In the genomic region with DNA sequence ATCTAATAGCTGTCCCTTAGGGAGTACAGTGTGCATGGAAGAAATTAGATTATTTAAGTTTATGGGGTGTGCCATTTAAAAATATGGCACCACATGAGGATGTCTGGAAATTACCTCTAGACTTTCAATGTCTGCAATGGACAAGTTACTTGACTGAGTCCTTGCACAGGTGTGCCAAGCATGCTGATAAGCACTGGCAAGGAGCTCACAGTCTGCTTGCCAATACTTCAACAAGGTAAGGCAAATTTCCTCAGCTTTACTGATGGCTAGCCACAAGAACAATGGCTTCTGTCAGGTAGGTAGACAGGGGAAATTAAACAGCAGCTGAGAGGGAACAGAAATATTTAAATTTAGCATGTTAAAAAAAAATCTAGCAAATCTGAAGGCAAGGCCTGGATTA, we compare ENCODE assay signal across 20 cellular contexts.
DNase-seq lines count a peak whose midpoint lies in the region; ATAC-seq, FAIRE-seq and TF ChIP-seq lines count a peak whose summit lies in the region.
"Had no signal": no experiment of that assay in that cellular context is flagged by ENCODE, and none has a peak within 500 bp of the region (broad histone marks: within the 10 kb centered on the region; RNA-seq: fewer than 3 reads in every experiment).

No MANE protein-coding gene starts in this region.

- no peaks in the 10 kb centered on the region for H3K27me3 ChIP-seq in CD4-positive, alpha-beta T cell (ENCODE audit: control insufficient read depth, insufficient read depth, low read length)
- H3K27me3 ChIP-seq in pancreas = no peaks in the 10 kb centered on the region
- H3K27me3 ChIP-seq: BLaER1 treated with 17β-estradiol and CSF1 and Interleukin-3, amounts not matched to agents 10 nM and 100 nM had no signal

- no peaks in the 10 kb centered on the region for H3K27me3 Mint-ChIP-seq in activated T-cell treated with anti-CD3 and anti-CD28 coated beads, Interleukin-2, amount 50 U/mL, for 24 hours
- H3K27me3 Mint-ChIP-seq in CD4-positive, alpha-beta T cell = no peaks in the 10 kb centered on the region
- H3K27me3 Mint-ChIP-seq in T-helper 17 cell = no peaks in the 10 kb centered on the region
- H3K27me3 Mint-ChIP-seq: CD4-positive, alpha-beta memory T cell had no signal

- peaks cover 0 to 17% (median 0%) of the 10 kb centered on the region in 3 donors for H3K4me1 ChIP-seq in pancreas

- H3K36me3 ChIP-seq in pancreas = no peaks in the 10 kb centered on the region

- H3K9me3 ChIP-seq in CD4-positive, alpha-beta T cell (ENCODE audit: control insufficient read depth, low read length) = no peaks in the 10 kb centered on the region
- H3K9me3 ChIP-seq in T-helper 17 cell (ENCODE audit: control insufficient read depth, low read length, poor library complexity, severe bottlenecking) (no peaks in the 10 kb centered on the region), pancreas (no peaks in the 10 kb centered on the region)
- H3K9me3 ChIP-seq: BLaER1 treated with 17β-estradiol and CSF1 and Interleukin-3, amounts not matched to agents 10 nM and 100 nM had no signal

- ATAC-seq in CD4-positive, alpha-beta T cell (ENCODE audit: poor library complexity) = no peak
- ATAC-seq in T-helper 17 cell (no peak), pancreas (peak; percentile 52 to 79 (median 64))

- peaks cover 97% of the 10 kb centered on the region for H3K36me3 Mint-ChIP-seq in activated T-cell treated with anti-CD3 and anti-CD28 coated beads, Interleukin-2, amount 50 U/mL, for 24 hours (ENCODE audit: low read depth)
- H3K36me3 Mint-ChIP-seq in CD4-positive, alpha-beta T cell (ENCODE audit: low read depth) = peaks cover 100% of the 10 kb centered on the region
- H3K36me3 Mint-ChIP-seq in T-helper 17 cell (ENCODE audit: low read depth) = peaks cover 21% of the 10 kb centered on the region

- POLR2A ChIA-PET in CD4-positive, alpha-beta T cell (lab: Charles Lee) = interaction anchor here (1.5 kb wide), 1 partner anchor 11 kb away, joined by 3 read pairs; no protein-coding TSS in a partner anchor

- no peak for TF ChIP-seq CTCF in CD4-positive, alpha-beta T cell (IDR thresholded peaks at IDR 0.05)
- no peak for TF ChIP-seq CTCF in pancreas (IDR thresholded peaks at IDR 0.05)

- CTCF ChIA-PET in CD4-positive, alpha-beta T cell (lab: Charles Lee) = interaction anchor here (0.5 kb wide), 1 partner anchor 232 kb away, joined by 4 read pairs; no protein-coding TSS in a partner anchor

- intact Hi-C loops in CD4-positive, alpha-beta T cell (cut with DNase I, micrococcal nuclease) = no loop called here
- intact Hi-C loops in pancreas (cut with DNase I) = no loop called here
- intact Hi-C loops in posterior cingulate gyrus (cut with DNase I) = no loop called here

- H3K4me3 Mint-ChIP-seq in activated T-cell treated with anti-CD3 and anti-CD28 coated beads, Interleukin-2, amount 50 U/mL, for 24 hours = no peak overlapping the region
- no peak overlapping the region for H3K4me3 Mint-ChIP-seq in CD4-positive, alpha-beta T cell
- no peak overlapping the region for H3K4me3 Mint-ChIP-seq in T-helper 17 cell
- H3K4me3 Mint-ChIP-seq: CD4-positive, alpha-beta memory T cell; HFFc6 had no signal

- no peak overlapping the region for H3K27ac ChIP-seq in CD4-positive, alpha-beta T cell (ENCODE audit: low read depth, low read length)
- H3K27ac ChIP-seq in pancreas = no peak overlapping the region
- H3K27ac ChIP-seq: BLaER1 treated with 17β-estradiol and CSF1 and Interleukin-3, amounts not matched to agents 10 nM and 100 nM; HL-60 had no signal

- H3K4me1 Mint-ChIP-seq in activated T-cell treated with anti-CD3 and anti-CD28 coated beads, Interleukin-2, amount 50 U/mL, for 24 hours (ENCODE audit: low read depth) = peaks cover 63% of the 10 kb centered on the region
- peaks cover 72% of the 10 kb centered on the region for H3K4me1 Mint-ChIP-seq in CD4-positive, alpha-beta T cell (ENCODE audit: low read depth)
- H3K4me1 Mint-ChIP-seq in T-helper 17 cell = peaks cover 39% of the 10 kb centered on the region

- H3K27ac Mint-ChIP-seq in activated T-cell treated with anti-CD3 and anti-CD28 coated beads, Interleukin-2, amount 50 U/mL, for 24 hours = peak overlapping the region; percentile 68
- peak overlapping the region; percentile 33 for H3K27ac Mint-ChIP-seq in CD4-positive, alpha-beta T cell
- H3K27ac Mint-ChIP-seq in T-helper 17 cell = peak overlapping the region; percentile 19
- H3K27ac Mint-ChIP-seq: HFFc6 had no signal

- no peak for FAIRE-seq in pancreas (lab: Jason Lieb, UNC)
- FAIRE-seq: D721Med, GM19239 had no signal

- H3K9me3 Mint-ChIP-seq in activated T-cell treated with anti-CD3 and anti-CD28 coated beads, Interleukin-2, amount 50 U/mL, for 24 hours = no peaks in the 10 kb centered on the region
- no peaks in the 10 kb centered on the region for H3K9me3 Mint-ChIP-seq in CD4-positive, alpha-beta T cell
- H3K9me3 Mint-ChIP-seq: CD4-positive, alpha-beta memory T cell; HFFc6 had no signal

- no peak for DNase-seq in activated T-cell treated with anti-CD3 and anti-CD28 coated beads, Interleukin-2, amount 50 U/mL, for 24 hours
- DNase-seq in activated T-cell treated with anti-CD3 and anti-CD28 coated beads, Interleukin-2, amount 50 U/mL, for 48 hours = no peak
- no peak for DNase-seq in CD4-positive, alpha-beta T cell
- DNase-seq in T-helper 17 cell (no peak), pancreas (peak in 4 of 6 donors; percentile 32 to 60 (median 50)), LoVo (ENCODE audit: low spot score) (no peak), posterior cingulate gyrus (no peak)
- no peak for DNase-seq in activated CD4-positive, alpha-beta T cell treated with anti-CD3 and anti-CD28 coated beads, Interleukin-2, amount 50 U/mL, for 48 hours
- DNase-seq: ACHN; CD4-positive, alpha-beta memory T cell; COR-L47; DMS153; DMS79 treated with DMSO at 0.1 percent for 48 hours; GF-D8; HCEC 1CT; HFFc6 had no signal

- no peak overlapping the region for H3K4me3 ChIP-seq in pancreas
- H3K4me3 ChIP-seq: BLaER1 treated with 17β-estradiol and CSF1 and Interleukin-3, amounts not matched to agents 10 nM and 100 nM had no signal

Comparison
In these comparisons a context has a peak if more than half of its experiments do, and no peak if none do; other contexts are left out.
1. DNase-seq: peak in pancreas (4 of 6); none in activated T-cell treated with anti-CD3 and anti-CD28 coated beads, Interleukin-2, amount 50 U/mL, for 24 hours (single experiment), activated T-cell treated with anti-CD3 and anti-CD28 coated beads, Interleukin-2, amount 50 U/mL, for 48 hours (0 of 2), CD4-positive, alpha-beta T cell (0 of 10), T-helper 17 cell (0 of 3), activated CD4-positive, alpha-beta T cell treated with anti-CD3 and anti-CD28 coated beads, Interleukin-2, amount 50 U/mL, for 48 hours (0 of 2), LoVo (single experiment) and posterior cingulate gyrus (0 of 10).
2. ATAC-seq: peak in pancreas (4 of 4); none in CD4-positive, alpha-beta T cell (single experiment) and T-helper 17 cell (single experiment).
3. Peak in every context shown above with its lines, with median percentiles within 50 percentile points of each other: H3K27ac Mint-ChIP-seq.